ENCODE assay signal across 8 cellular contexts in genomic region chr19:1767464-1767933, GRCh38. TPM values are rescaled to one million over a fixed set of nuclear protein-coding genes. Genes with fewer than 3 reads are reported as not detected.
DNase-seq lines count a peak whose midpoint lies in the region; ATAC-seq and TF ChIP-seq lines count a peak whose summit lies in the region.

No MANE protein-coding gene starts in this region.

- CTCF ChIA-PET in HEK293T (lab: Yijun Ruan, JAX), result interaction anchor here (0.6 to 2.3 kb wide), 4 partner anchors 14 to 216 kb away, joined by 3 to 24 read pairs (median 6); no protein-coding TSS in a partner anchor
- CTCF ChIA-PET in naive thymus-derived CD4-positive, alpha-beta T cell (lab: Charles Lee), result interaction anchor here (0.9 to 1.5 kb wide), 4 partner anchors 25 to 222 kb away, joined by 3 to 5 read pairs (median 3); no protein-coding TSS in a partner anchor

- H3K9me3 ChIP-seq in naive thymus-derived CD4-positive, alpha-beta T cell (ENCODE audit: control insufficient read depth in 2 of 3, low read length in 3 of 3), result peaks cover 0 to 11% (median 0%) of the 10 kb centered on the region in 3 experiments
- H3K9me3 ChIP-seq in thoracic aorta, result peaks cover 12% of the 10 kb centered on the region

- no peak overlapping the region for H3K27ac Mint-ChIP-seq in naive thymus-derived CD4-positive, alpha-beta T cell

- peaks cover 58 to 86% (median 66%) of the 10 kb centered on the region in 5 donors for H3K27me3 Mint-ChIP-seq in naive thymus-derived CD4-positive, alpha-beta T cell

- H3K27ac ChIP-seq in coronary artery, result no peak overlapping the region
- H3K27ac ChIP-seq in naive thymus-derived CD4-positive, alpha-beta T cell (ENCODE audit: low read depth, low read length), result no peak overlapping the region
- no peak overlapping the region for H3K27ac ChIP-seq in thoracic aorta

- intact Hi-C loops in naive thymus-derived CD4-positive, alpha-beta T cell (cut with micrococcal nuclease), result loop anchor here (1.0 to 5.0 kb wide), 5 partner anchors 59 to 221 kb away; no protein-coding TSS in a partner anchor

- peaks cover 13 to 16% of the 10 kb centered on the region in 2 donors for H3K27me3 ChIP-seq in naive thymus-derived CD4-positive, alpha-beta T cell (ENCODE audit: control insufficient read depth in 2 of 2, insufficient read depth in 2 of 2, low read length in 2 of 2)
- H3K27me3 ChIP-seq in thoracic aorta (replicated peaks; ENCODE audit: insufficient read depth), result peaks cover 9% of the 10 kb centered on the region

- DNase-seq in AG09309 (ENCODE audit: low read depth) (no peak), HEK293T (ENCODE audit: extremely low spot score) (peak; percentile 84), coronary artery (ENCODE audit: low spot score) (no peak), thoracic aorta (ENCODE audit: low spot score) (no peak), NOMO-1 treated with DMSO at 0.1 percent for 48 hours (lab: John Stamatoyannopoulos, UW; ENCODE audit: unreplicated experiment) (no peak), NCI-H2171 (lab: John Stamatoyannopoulos, UW) (no peak)
- DNase-seq in activated CD4-positive, alpha-beta T cell treated with anti-CD3 and anti-CD28 coated beads for 4 hours, result peak; percentile 52 to 59
- peak; percentile 26 to 77 (median 60) for DNase-seq in naive thymus-derived CD4-positive, alpha-beta T cell

- no peaks in the 10 kb centered on the region for H3K4me1 Mint-ChIP-seq in naive thymus-derived CD4-positive, alpha-beta T cell

- peaks cover 4 to 23% (median 15%) of the 10 kb centered on the region in 11 donors for H3K9me3 Mint-ChIP-seq in naive thymus-derived CD4-positive, alpha-beta T cell

- H3K4me3 ChIP-seq in AG09309 (ENCODE audit: control insufficient read depth, low read depth, low read length), result no peak overlapping the region
- no peak overlapping the region for H3K4me3 ChIP-seq in coronary artery
- no peak overlapping the region for H3K4me3 ChIP-seq in naive thymus-derived CD4-positive, alpha-beta T cell (ENCODE audit: low read length)
- no peak overlapping the region for H3K4me3 ChIP-seq in thoracic aorta

- peak; percentile 89 for ATAC-seq in naive thymus-derived CD4-positive, alpha-beta T cell
- no peak for ATAC-seq in thoracic aorta (ENCODE audit: insufficient number of reproducible peaks, low FRiP score, low read depth)

- no peak overlapping the region for H3K4me3 Mint-ChIP-seq in naive thymus-derived CD4-positive, alpha-beta T cell

- no peaks in the 10 kb centered on the region for H3K36me3 ChIP-seq in naive thymus-derived CD4-positive, alpha-beta T cell (ENCODE audit: control insufficient read depth in 2 of 3, insufficient read depth in 3 of 3, low read length in 3 of 3)
- H3K36me3 ChIP-seq in thoracic aorta, result no peaks in the 10 kb centered on the region

- H3K4me1 ChIP-seq in naive thymus-derived CD4-positive, alpha-beta T cell (ENCODE audit: control insufficient read depth in 2 of 2, insufficient read depth in 2 of 2, low read length in 2 of 2), result no peaks in the 10 kb centered on the region
- no peaks in the 10 kb centered on the region for H3K4me1 ChIP-seq in thoracic aorta (ENCODE audit: control insufficient read depth in 1 of 2, low read depth in 2 of 2)

- peaks cover 0 to 18% (median 2%) of the 10 kb centered on the region in 5 donors for H3K36me3 Mint-ChIP-seq in naive thymus-derived CD4-positive, alpha-beta T cell

- TF ChIP-seq CTCF in AG09309 (IDR thresholded peaks at IDR 0.05; ENCODE audit: control insufficient read depth, insufficient read depth, low read depth, low read length, missing control alignments) (peak; percentile 99), coronary artery (IDR thresholded peaks at IDR 0.05) (peak; percentile 96), thoracic aorta (IDR thresholded peaks at IDR 0.05) (peak; percentile 97)

- POLR2A ChIA-PET in HEK293T (lab: Yijun Ruan, JAX), result no interaction called here
- POLR2A ChIA-PET in naive thymus-derived CD4-positive, alpha-beta T cell (lab: Charles Lee), result interaction anchor here (0.6 kb wide), 1 partner anchor 272 kb away, joined by 3 read pairs; no protein-coding TSS in a partner anchor

TF ChIP-seq in HEK293T, 16 proteins besides CTCF, POLR2A, EP300 and RAD21:
- no peak for TF ChIP-seq LEF1 (IDR thresholded peaks at IDR 0.05; ENCODE audit: borderline replicate concordance)
- no peak for TF ChIP-seq FOXA1 (IDR thresholded peaks at IDR 0.05)
- no peak for TF ChIP-seq SUZ12 (IDR thresholded peaks at IDR 0.05)
- no peak for TF ChIP-seq ZNF384 (IDR thresholded peaks at IDR 0.05)
- no peak for TF ChIP-seq SP1 (IDR thresholded peaks at IDR 0.05)
- no peak for TF ChIP-seq FOXK2 (IDR thresholded peaks at IDR 0.05)
- no peak for TF ChIP-seq ELF4 (IDR thresholded peaks at IDR 0.05)
- TF ChIP-seq NFRKB (IDR thresholded peaks at IDR 0.05), result no peak
- no peak for TF ChIP-seq BHLHE40 (IDR thresholded peaks at IDR 0.05; ENCODE audit: borderline replicate concordance)

RNA-seq across cellular contexts. Expression of gene ONECUT3, which starts 14.2 kb away (rescaled TPM):
- total RNA-seq in naive thymus-derived CD4-positive, alpha-beta T cell, result not detected
- not detected for polyA plus RNA-seq in naive thymus-derived CD4-positive, alpha-beta T cell
- total RNA-seq in thoracic aorta, result under 1 TPM in 1 of 2 donors, not detected in 1; 0.42 TPM

RNA-seq across cellular contexts. Expression of gene ATP8B3, which starts 44.6 kb away (rescaled TPM):
- 10 to 100 TPM in 1 of 5 experiments, 1 to 10 TPM in 4; 1.8 to 15.3 (median 4.0) TPM for total RNA-seq in naive thymus-derived CD4-positive, alpha-beta T cell
- polyA plus RNA-seq in naive thymus-derived CD4-positive, alpha-beta T cell, result under 1 TPM; 0.83 TPM
- 1 to 10 TPM in 1 of 2 donors, under 1 TPM in 1; 0.21 to 1.4 TPM for total RNA-seq in thoracic aorta

Comparison
In these comparisons a context has a peak if more than half of its experiments do, and no peak if none do; other contexts are left out.
1. DNase-seq: peak in HEK293T (single experiment), activated CD4-positive, alpha-beta T cell treated with anti-CD3 and anti-CD28 coated beads for 4 hours (2 of 2) and naive thymus-derived CD4-positive, alpha-beta T cell (9 of 9); none in AG09309 (single experiment), coronary artery (single experiment), thoracic aorta (single experiment), NOMO-1 treated with DMSO at 0.1 percent for 48 hours (single experiment) and NCI-H2171 (single experiment).
2. Peak in every context shown above with its lines, with median percentiles within 50 percentile points of each other: CTCF ChIP-seq.